23 cellular contexts compared by ENCODE assay signal in the genomic region with DNA sequence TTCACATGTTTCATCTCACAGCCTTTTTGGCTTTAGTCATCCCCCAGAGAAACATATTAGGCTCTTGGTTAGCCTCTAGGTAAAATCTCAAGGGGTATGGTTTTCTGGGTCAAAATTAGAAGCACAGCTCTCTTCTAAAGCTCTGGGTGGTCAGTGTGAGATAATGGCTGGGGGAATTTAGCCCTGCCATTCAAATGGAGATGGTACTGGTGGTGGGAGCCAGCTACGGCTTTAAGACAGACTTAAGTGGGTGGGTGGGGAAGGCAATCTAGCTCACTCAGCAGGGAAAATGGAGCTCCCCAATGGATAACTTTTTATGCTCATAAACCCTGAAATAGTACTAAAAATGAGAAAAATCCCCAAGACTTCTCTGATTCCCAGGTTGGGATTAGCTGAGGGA. TPM values are rescaled to one million over a fixed set of nuclear protein-coding genes. Genes with fewer than 3 reads are reported as not detected.
DNase-seq lines count a peak whose midpoint lies in the region; ATAC-seq lines count a peak whose summit lies in the region.
"Had no signal": no experiment of that assay in that cellular context is flagged by ENCODE, and none has a peak within 500 bp of the region (broad histone marks: within the 10 kb centered on the region; RNA-seq: fewer than 3 reads in every experiment).

No MANE protein-coding gene starts in this region.

- peaks cover 41% of the 10 kb centered on the region for H3K36me3 Mint-ChIP-seq in activated CD8-positive, alpha-beta memory T cell treated with anti-CD3 and anti-CD28 coated beads, Interleukin-2, amount 10 ng/mL, durations not matched to agents 7 days and 5 days
- peaks cover 40% of the 10 kb centered on the region for H3K36me3 Mint-ChIP-seq in activated naive CD8-positive, alpha-beta T cell treated with anti-CD3 and anti-CD28 coated beads, Interleukin-2, amount 50 U/mL, for 24 hours (ENCODE audit: low read depth)
- H3K36me3 Mint-ChIP-seq in natural killer cell treated with Interleukin-12 subunit alpha and Interleukin-12 subunit beta and Interleukin-15 and Interleukin-18, amount 100 ng/mL, for 72 hours: peaks cover 31% of the 10 kb centered on the region

- H3K4me1 Mint-ChIP-seq in activated CD8-positive, alpha-beta memory T cell treated with anti-CD3 and anti-CD28 coated beads, Interleukin-2, amount 10 ng/mL, durations not matched to agents 7 days and 5 days: peaks cover 39% of the 10 kb centered on the region
- H3K4me1 Mint-ChIP-seq in activated naive CD8-positive, alpha-beta T cell treated with anti-CD3 and anti-CD28 coated beads, Interleukin-2, amount 50 U/mL, for 24 hours: peaks cover 33% of the 10 kb centered on the region
- peaks cover 14 to 22% of the 10 kb centered on the region in 2 donors for H3K4me1 Mint-ChIP-seq in natural killer cell treated with Interleukin-12 subunit alpha and Interleukin-12 subunit beta and Interleukin-15 and Interleukin-18, amount 100 ng/mL, for 72 hours (ENCODE audit: low read depth in 2 of 2)

- H3K9me3 ChIP-seq in KOPT-K1 (ENCODE audit: insufficient read depth, low read length, poor library complexity, severe bottlenecking): no peaks in the 10 kb centered on the region
- H3K9me3 ChIP-seq: adrenal gland; BLaER1 treated with 17β-estradiol and CSF1 and Interleukin-3, amounts not matched to agents 10 nM and 100 nM; breast epithelium; SJCRH30 had no signal

- in situ Hi-C loops in KBM-7 (cut with MboI; ENCODE audit: low pct_unique_long_range_greater_than_20kb, low sequenced_read_pairs): no loop called here

- H3K36me3 ChIP-seq in KOPT-K1 (ENCODE audit: insufficient read depth, low read length): peaks cover 88% of the 10 kb centered on the region
- H3K36me3 ChIP-seq: breast epithelium had no signal

- H3K27ac Mint-ChIP-seq in activated CD8-positive, alpha-beta memory T cell treated with anti-CD3 and anti-CD28 coated beads, Interleukin-2, amount 10 ng/mL, durations not matched to agents 7 days and 5 days: peak overlapping the region; percentile 94
- H3K27ac Mint-ChIP-seq in activated naive CD8-positive, alpha-beta T cell treated with anti-CD3 and anti-CD28 coated beads, Interleukin-2, amount 50 U/mL, for 24 hours: peak overlapping the region; percentile 84
- H3K27ac Mint-ChIP-seq in natural killer cell treated with Interleukin-12 subunit alpha and Interleukin-12 subunit beta and Interleukin-15 and Interleukin-18, amount 100 ng/mL, for 72 hours: peak overlapping the region; percentile 77 to 93

- no peak for ATAC-seq in activated CD8-positive, alpha-beta memory T cell treated with anti-CD3 and anti-CD28 coated beads, Interleukin-2, amount 10 ng/mL, durations not matched to agents 7 days and 5 days
- no peak for ATAC-seq in activated naive CD8-positive, alpha-beta T cell treated with anti-CD3 and anti-CD28 coated beads, Interleukin-2, amount 50 U/mL, for 24 hours
- ATAC-seq in natural killer cell treated with Interleukin-12 subunit alpha and Interleukin-12 subunit beta and Interleukin-15 and Interleukin-18, amount 100 ng/mL, for 72 hours: no peak

- no peaks in the 10 kb centered on the region for H3K27me3 Mint-ChIP-seq in activated CD8-positive, alpha-beta memory T cell treated with anti-CD3 and anti-CD28 coated beads, Interleukin-2, amount 10 ng/mL, durations not matched to agents 7 days and 5 days
- H3K27me3 Mint-ChIP-seq in activated naive CD8-positive, alpha-beta T cell treated with anti-CD3 and anti-CD28 coated beads, Interleukin-2, amount 50 U/mL, for 24 hours: no peaks in the 10 kb centered on the region
- no peaks in the 10 kb centered on the region for H3K27me3 Mint-ChIP-seq in natural killer cell treated with Interleukin-12 subunit alpha and Interleukin-12 subunit beta and Interleukin-15 and Interleukin-18, amount 100 ng/mL, for 72 hours

- peak overlapping the region; percentile 59 for H3K27ac ChIP-seq in KOPT-K1 (ENCODE audit: low read depth, low read length, poor library complexity, severe bottlenecking)
- H3K27ac ChIP-seq: adrenal gland; BLaER1 treated with 17β-estradiol and CSF1 and Interleukin-3, amounts not matched to agents 10 nM and 100 nM; breast epithelium; hepatocyte; SJCRH30 had no signal

- H3K9me3 Mint-ChIP-seq in activated CD8-positive, alpha-beta memory T cell treated with anti-CD3 and anti-CD28 coated beads, Interleukin-2, amount 10 ng/mL, durations not matched to agents 7 days and 5 days (ENCODE audit: low read depth): no peaks in the 10 kb centered on the region
- no peaks in the 10 kb centered on the region for H3K9me3 Mint-ChIP-seq in activated naive CD8-positive, alpha-beta T cell treated with anti-CD3 and anti-CD28 coated beads, Interleukin-2, amount 50 U/mL, for 24 hours
- no peaks in the 10 kb centered on the region for H3K9me3 Mint-ChIP-seq in natural killer cell treated with Interleukin-12 subunit alpha and Interleukin-12 subunit beta and Interleukin-15 and Interleukin-18, amount 100 ng/mL, for 72 hours

- no peak for DNase-seq in activated CD8-positive, alpha-beta memory T cell treated with anti-CD3 and anti-CD28 coated beads, Interleukin-2, amount 10 ng/mL, durations not matched to agents 7 days and 5 days
- DNase-seq in activated CD8-positive, alpha-beta memory T cell treated with anti-CD3 and anti-CD28 coated beads, Interleukin-2, amount 50 U/mL, for 48 hours: no peak
- no peak for DNase-seq in activated naive CD8-positive, alpha-beta T cell treated with anti-CD3 and anti-CD28 coated beads, Interleukin-2, amount 50 U/mL, for 24 hours
- no peak for DNase-seq in natural killer cell treated with Interleukin-12 subunit alpha and Interleukin-12 subunit beta and Interleukin-15 and Interleukin-18, amount 100 ng/mL, for 72 hours (ENCODE audit: low spot score)
- no peak for DNase-seq in KBM-7
- no peak for DNase-seq in central memory CD4-positive, alpha-beta T cell
- no peak for DNase-seq in NCI-H1417 treated with DMSO at 0.1 percent for 48 hours (lab: John Stamatoyannopoulos, UW)
- DNase-seq: adrenal gland; DMS153; GDM1; H7; mesendoderm; SJCRH30; stimulated activated CD4-positive, alpha-beta T cell treated with anti-CD3 and anti-CD28 coated beads, Interleukin-4, amount 100 ng/mL, for 24 hours; substantia nigra; T-helper 9 cell had no signal

- CTCF ChIA-PET in activated CD8-positive, alpha-beta memory T cell treated with anti-CD3 and anti-CD28 coated beads, Interleukin-2, amount 10 ng/mL, durations not matched to agents 7 days and 5 days (lab: Charles Lee): interaction anchor here (0.8 to 2.8 kb wide), 10 partner anchors 10 to 637 kb away, joined by 3 to 12 read pairs (median 4); partner anchors contain the start of genes ATPAF1, MKNK1, MOB3C and STIL

- H3K4me3 Mint-ChIP-seq in activated CD8-positive, alpha-beta memory T cell treated with anti-CD3 and anti-CD28 coated beads, Interleukin-2, amount 10 ng/mL, durations not matched to agents 7 days and 5 days: no peak overlapping the region
- no peak overlapping the region for H3K4me3 Mint-ChIP-seq in activated naive CD8-positive, alpha-beta T cell treated with anti-CD3 and anti-CD28 coated beads, Interleukin-2, amount 50 U/mL, for 24 hours
- H3K4me3 Mint-ChIP-seq in natural killer cell treated with Interleukin-12 subunit alpha and Interleukin-12 subunit beta and Interleukin-15 and Interleukin-18, amount 100 ng/mL, for 72 hours: no peak overlapping the region

RNA-seq across cellular contexts. Expression of gene TEX38, which starts 5.7 kb away (rescaled TPM):
- total RNA-seq in activated CD8-positive, alpha-beta memory T cell treated with anti-CD3 and anti-CD28 coated beads, Interleukin-2, amount 10 ng/mL, durations not matched to agents 7 days and 5 days: not detected
- under 1 TPM in 1 of 2 donors, not detected in 1; 0.59 TPM for total RNA-seq in natural killer cell treated with Interleukin-12 subunit alpha and Interleukin-12 subunit beta and Interleukin-15 and Interleukin-18, amount 100 ng/mL, for 72 hours
- total RNA-seq: A673, breast epithelium, H7, hepatocyte, kidney epithelial cell, M059J, SJCRH30 had no signal

RNA-seq across cellular contexts. Expression of gene ATPAF1, which starts 9.2 kb away (rescaled TPM):
- 10 to 100 TPM; 44.2 to 44.3 TPM for total RNA-seq in activated CD8-positive, alpha-beta memory T cell treated with anti-CD3 and anti-CD28 coated beads, Interleukin-2, amount 10 ng/mL, durations not matched to agents 7 days and 5 days
- total RNA-seq in natural killer cell treated with Interleukin-12 subunit alpha and Interleukin-12 subunit beta and Interleukin-15 and Interleukin-18, amount 100 ng/mL, for 72 hours: 10 to 100 TPM; 34.1 to 40.9 TPM

RNA-seq across cellular contexts. Expression of gene EFCAB14, which starts 41.6 kb away (rescaled TPM):
- 10 to 100 TPM; 79.2 to 79.4 TPM for total RNA-seq in activated CD8-positive, alpha-beta memory T cell treated with anti-CD3 and anti-CD28 coated beads, Interleukin-2, amount 10 ng/mL, durations not matched to agents 7 days and 5 days
- 10 to 100 TPM; 64.2 to 78.4 TPM for total RNA-seq in natural killer cell treated with Interleukin-12 subunit alpha and Interleukin-12 subunit beta and Interleukin-15 and Interleukin-18, amount 100 ng/mL, for 72 hours
